8 cellular contexts compared by ENCODE assay signal in the genomic region with DNA sequence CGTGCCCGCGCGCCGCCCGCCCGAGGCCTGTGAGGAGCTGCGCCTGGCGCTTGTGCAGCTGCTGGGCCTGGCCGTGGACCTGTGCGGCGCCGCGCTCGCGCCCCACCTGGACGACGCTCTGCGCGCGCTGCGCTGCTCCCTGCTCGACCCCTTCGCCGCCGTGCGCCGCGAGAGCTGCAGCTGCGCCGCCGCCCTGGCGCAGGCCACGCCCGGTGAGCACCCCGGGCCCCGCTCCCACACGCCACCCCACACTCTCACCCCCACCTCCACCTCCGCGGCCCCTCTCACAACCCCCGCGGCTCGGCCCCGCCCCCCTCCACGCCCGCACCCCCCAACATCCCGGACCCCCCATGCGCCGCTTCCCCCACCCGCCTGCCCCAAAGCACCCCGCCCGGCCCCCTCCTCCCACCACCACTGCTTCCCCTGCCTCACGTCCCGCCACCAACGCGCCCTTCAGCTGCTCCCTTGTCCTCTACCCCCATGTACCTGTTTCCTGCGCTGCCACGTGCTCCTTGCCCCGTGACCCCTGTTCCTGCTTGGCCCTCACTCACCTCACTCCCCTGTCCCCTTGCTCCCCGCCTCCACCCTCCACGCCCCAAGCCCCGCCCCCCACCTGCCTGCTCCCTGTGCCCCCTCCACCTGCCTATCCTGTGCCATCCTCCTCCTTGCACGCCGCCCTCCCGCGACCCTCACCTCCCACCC. TPM values are rescaled to one million over a fixed set of nuclear protein-coding genes. Genes with fewer than 3 reads are reported as not detected.
DNase-seq lines count a peak whose midpoint lies in the region; ATAC-seq and TF ChIP-seq lines count a peak whose summit lies in the region.

PRKAR1B (minus strand) TSS at position 178 of the 702 bp plus-strand sequence. CDS start 15,776 bp downstream, outside the sequence.

- H3K4me2 ChIP-seq in Loucy (ENCODE audit: low read depth, low read length, poor library complexity, severe bottlenecking) (peak within 1 kb of the TSS; percentile 99), fibroblast of lung (ENCODE audit: extremely low read depth, insufficient read depth, low read length) (peak within 1 kb of the TSS; percentile 92), neural cell (ENCODE audit: low read length) (peak within 1 kb of the TSS; percentile 49)

- H3K4me3 Mint-ChIP-seq in activated CD8-positive, alpha-beta memory T cell treated with anti-CD3 and anti-CD28 coated beads, Interleukin-2, amount 10 ng/mL, durations not matched to agents 7 days and 5 days, result peak within 1 kb of the TSS; percentile 72

- H3K4me3 ChIP-seq in H7 (ENCODE audit: insufficient read depth, low read depth, low read length) (peak within 1 kb of the TSS; percentile 53), Loucy (ENCODE audit: low read length, poor library complexity, severe bottlenecking) (peak within 1 kb of the TSS; percentile 95), fibroblast of lung (replicated peaks in 1 of 4; ENCODE audit: control extremely low read depth in 1 of 4, insufficient read depth in 1 of 4, low read depth in 3 of 4, low read length in 4 of 4) (peak within 1 kb of the TSS; percentile 43 to 71 (median 65)), neural cell (ENCODE audit: low read length) (peak within 1 kb of the TSS; percentile 76), upper lobe of left lung (peak within 1 kb of the TSS; percentile 75 to 100 (median 98))

- no peak for TF ChIP-seq EP300 in neural cell (conservative IDR thresholded peaks at IDR 0.05; ENCODE audit: poor library complexity, severe bottlenecking)
- TF ChIP-seq EP300 in upper lobe of left lung (IDR thresholded peaks at IDR 0.05), result no peak

- ATAC-seq in activated CD8-positive, alpha-beta memory T cell treated with anti-CD3 and anti-CD28 coated beads, Interleukin-2, amount 10 ng/mL, durations not matched to agents 7 days and 5 days, result peak; percentile 60
- no peak for ATAC-seq in upper lobe of left lung (ENCODE audit: low FRiP score in 2 of 2)

- H3K79me2 ChIP-seq in Loucy (ENCODE audit: insufficient read depth, low read length) (peaks cover 31% of the 10 kb centered on the region), fibroblast of lung (ENCODE audit: control insufficient read depth, insufficient read depth, low read length) (peaks cover 12% of the 10 kb centered on the region), neural cell (replicated peaks; ENCODE audit: insufficient read depth, low read length) (peaks cover 10% of the 10 kb centered on the region)

- peaks cover 28% of the 10 kb centered on the region for H3K4me1 Mint-ChIP-seq in activated CD8-positive, alpha-beta memory T cell treated with anti-CD3 and anti-CD28 coated beads, Interleukin-2, amount 10 ng/mL, durations not matched to agents 7 days and 5 days

- H4K20me1 ChIP-seq in Loucy (ENCODE audit: insufficient read depth, low read length, poor library complexity, severe bottlenecking) (no peaks in the 10 kb centered on the region), fibroblast of lung (ENCODE audit: control insufficient read depth, extremely low read depth, insufficient read depth, low read length) (no peaks in the 10 kb centered on the region), neural cell (ENCODE audit: insufficient read depth) (no peaks in the 10 kb centered on the region)

- in situ Hi-C loops in GM13977 (cut with MboI; ENCODE audit: low pct_unique_long_range_greater_than_20kb, low sequenced_read_pairs, unreplicated experiment), result no loop called here

- no peaks in the 10 kb centered on the region for H3K27me3 Mint-ChIP-seq in activated CD8-positive, alpha-beta memory T cell treated with anti-CD3 and anti-CD28 coated beads, Interleukin-2, amount 10 ng/mL, durations not matched to agents 7 days and 5 days

- 3 to 27% methylated on average over 3 to 12 of the region's 66 CpGs for WGBS in upper lobe of left lung, 2 donors

- H3K27ac ChIP-seq in fibroblast of lung (ENCODE audit: insufficient read depth, low read length), result no peak within 1 kb of the TSS
- H3K27ac ChIP-seq in neural cell (ENCODE audit: low read length), result peak within 1 kb of the TSS; percentile 39
- peak within 1 kb of the TSS; percentile 68 to 76 (median 76) for H3K27ac ChIP-seq in upper lobe of left lung

- peaks cover 21% of the 10 kb centered on the region for H3K4me1 ChIP-seq in Loucy (ENCODE audit: insufficient read depth, low read length, poor library complexity, severe bottlenecking)
- H3K4me1 ChIP-seq in fibroblast of lung (ENCODE audit: control insufficient read depth, extremely low read depth, insufficient read depth, low read length), result peaks cover 11% of the 10 kb centered on the region
- peaks cover 11 to 38% (median 22%) of the 10 kb centered on the region in 4 donors for H3K4me1 ChIP-seq in upper lobe of left lung

- CTCF ChIA-PET in activated CD8-positive, alpha-beta memory T cell treated with anti-CD3 and anti-CD28 coated beads, Interleukin-2, amount 10 ng/mL, durations not matched to agents 7 days and 5 days (lab: Charles Lee), result interaction anchor here (1.0 to 1.3 kb wide), 2 partner anchors 110 to 146 kb away, joined by 3 to 5 read pairs; no protein-coding TSS in a partner anchor

- peak within 1 kb of the TSS; percentile 77 for H3K27ac Mint-ChIP-seq in activated CD8-positive, alpha-beta memory T cell treated with anti-CD3 and anti-CD28 coated beads, Interleukin-2, amount 10 ng/mL, durations not matched to agents 7 days and 5 days

- H3K27me3 ChIP-seq in H7 (ENCODE audit: control insufficient read depth, insufficient read depth, low read length) (no peaks in the 10 kb centered on the region), Loucy (ENCODE audit: insufficient read depth, low read length, poor library complexity, severe bottlenecking) (no peaks in the 10 kb centered on the region), fibroblast of lung (ENCODE audit: control insufficient read depth, insufficient read depth, low read length) (no peaks in the 10 kb centered on the region), neural cell (ENCODE audit: insufficient read depth, low read depth, low read length) (no peaks in the 10 kb centered on the region), upper lobe of left lung (no peaks in the 10 kb centered on the region)

- H3K9me2 ChIP-seq in Loucy (replicated peaks; ENCODE audit: low read depth, low read length) (no peaks in the 10 kb centered on the region), neural cell (ENCODE audit: insufficient read depth, low read length) (no peaks in the 10 kb centered on the region)

- peaks cover 11% of the 10 kb centered on the region for H3K9me3 Mint-ChIP-seq in activated CD8-positive, alpha-beta memory T cell treated with anti-CD3 and anti-CD28 coated beads, Interleukin-2, amount 10 ng/mL, durations not matched to agents 7 days and 5 days (ENCODE audit: low read depth)

- peak; percentile 87 for DNase-seq in GM13977 (ENCODE audit: low spot score)
- DNase-seq in H7, result peak; percentile 95
- peak; percentile 61 for DNase-seq in activated CD8-positive, alpha-beta memory T cell treated with anti-CD3 and anti-CD28 coated beads, Interleukin-2, amount 10 ng/mL, durations not matched to agents 7 days and 5 days
- no peak for DNase-seq in fibroblast of lung (ENCODE audit: low read depth in 2 of 2)
- DNase-seq in upper lobe of left lung, result peak in 1 of 2 donors; percentile 87
- DNase-seq in NCI-H187 (lab: John Stamatoyannopoulos, UW), result no peak

- TF ChIP-seq RAD21 in neural cell (conservative IDR thresholded peaks at IDR 0.05), result no peak

- H3K9ac ChIP-seq in Loucy (ENCODE audit: low read depth, low read length, poor library complexity, severe bottlenecking) (peak within 1 kb of the TSS; percentile 90), fibroblast of lung (ENCODE audit: insufficient read depth, low read length) (peak within 1 kb of the TSS; percentile 69), neural cell (ENCODE audit: low read length) (peak within 1 kb of the TSS; percentile 70)

- no peak for TF ChIP-seq CTCF in GM13977 (IDR thresholded peaks at IDR 0.05; ENCODE audit: extremely low read depth, insufficient read depth, missing control alignments)
- TF ChIP-seq CTCF in Loucy (conservative IDR thresholded peaks at IDR 0.05; ENCODE audit: low read length), result no peak
- TF ChIP-seq CTCF in fibroblast of lung (conservative IDR thresholded peaks at IDR 0.05 in 1 of 2, IDR thresholded peaks at IDR 0.05 in 1 of 2; ENCODE audit: low read depth in 1 of 2, low read length in 2 of 2), result no peak
- TF ChIP-seq CTCF in neural cell (IDR thresholded peaks at IDR 0.05; ENCODE audit: poor library complexity, severe bottlenecking), result no peak
- no peak for TF ChIP-seq CTCF in upper lobe of left lung (IDR thresholded peaks at IDR 0.05)

- peaks cover 40% of the 10 kb centered on the region for H3K36me3 Mint-ChIP-seq in activated CD8-positive, alpha-beta memory T cell treated with anti-CD3 and anti-CD28 coated beads, Interleukin-2, amount 10 ng/mL, durations not matched to agents 7 days and 5 days

- TF ChIP-seq POLR2A in upper lobe of left lung (IDR thresholded peaks at IDR 0.05), result no peak

- H2AFZ ChIP-seq in Loucy (ENCODE audit: low read length), result peak within 1 kb of the TSS; percentile 95
- peak within 1 kb of the TSS; percentile 52 for H2AFZ ChIP-seq in fibroblast of lung (ENCODE audit: low read length)
- peak within 1 kb of the TSS; percentile 69 for H2AFZ ChIP-seq in neural cell (ENCODE audit: low read depth, low read length)

- H3K36me3 ChIP-seq in H7 (replicated peaks; ENCODE audit: control insufficient read depth, insufficient read depth, low read length) (peaks cover 10% of the 10 kb centered on the region), Loucy (ENCODE audit: insufficient read depth, low read length) (no peaks in the 10 kb centered on the region; the same call in 1 of the 2 replicates), fibroblast of lung (ENCODE audit: control insufficient read depth, insufficient read depth, low read length) (peaks cover 4% of the 10 kb centered on the region), neural cell (ENCODE audit: insufficient read depth, low read length) (peaks cover 4% of the 10 kb centered on the region), upper lobe of left lung (peaks cover 0 to 28% (median 16%) of the 10 kb centered on the region in 4 donors)

- H3F3A ChIP-seq in Loucy (ENCODE audit: low read depth), result no peaks in the 10 kb centered on the region
- H3F3A ChIP-seq in neural cell (ENCODE audit: insufficient read depth, low read length, poor library complexity, severe bottlenecking), result no peaks in the 10 kb centered on the region

- H3K9me3 ChIP-seq in Loucy (ENCODE audit: insufficient read depth, low read depth, low read length) (0 out of 2 replicates have a peak, but pooled peaks cover 5% of the 10 kb centered on the region), fibroblast of lung (ENCODE audit: control insufficient read depth, insufficient read depth, low read depth, low read length) (no peaks in the 10 kb centered on the region), neural cell (ENCODE audit: low read length) (peaks cover 3% of the 10 kb centered on the region), upper lobe of left lung (no peaks in the 10 kb centered on the region)

RNA-seq across cellular contexts. Expression of gene PRKAR1B, which starts in this region (rescaled TPM):
- total RNA-seq in H7 (2014; rRNA removed; shearing (Covaris generic)), result 32.4 and 32.8 TPM in 2 replicates
- total RNA-seq in activated CD8-positive, alpha-beta memory T cell treated with anti-CD3 and anti-CD28 coated beads, Interleukin-2, amount 10 ng/mL, durations not matched to agents 7 days and 5 days, result 10 to 100 TPM; 22.6 to 25.0 TPM
- total RNA-seq in fibroblast of lung, result 12.3 and 14.5 TPM in 2 replicates
- 12.1 and 12.7 TPM in 2 replicates for polyA plus RNA-seq in fibroblast of lung
- polyA plus RNA-seq in fibroblast of lung (2012), result 14.0 and 16.2 TPM in 2 replicates
- 11.5 and 11.9 TPM in 2 replicates for polyA minus RNA-seq in fibroblast of lung (ENCODE audit: low replicate concordance)
- 38.6 and 44.1 TPM in 2 replicates for polyA plus RNA-seq in neural cell
- 33.1 and 36.5 TPM in 2 replicates for polyA minus RNA-seq in neural cell
- 10 to 100 TPM; 10.3 to 24.4 (median 20.9) TPM for total RNA-seq in upper lobe of left lung

Comparison
In these comparisons a context has a peak if more than half of its experiments do, and no peak if none do; other contexts are left out.
1. DNase-seq: peak in GM13977 (single experiment), H7 (single experiment) and activated CD8-positive, alpha-beta memory T cell treated with anti-CD3 and anti-CD28 coated beads, Interleukin-2, amount 10 ng/mL, durations not matched to agents 7 days and 5 days (single experiment); none in fibroblast of lung (0 of 2) and NCI-H187 (0 of 2).
2. H3K4me2 ChIP-seq: peak in every context shown above with its lines; median percentile 99 in Loucy; 92 in fibroblast of lung; 49 in neural cell.
3. Peak in every context shown above with its lines, with median percentiles within 50 percentile points of each other: H3K4me3 ChIP-seq, H2AFZ ChIP-seq and H3K9ac ChIP-seq.